ENCODE assay signal across 31 cellular contexts in the genomic region with DNA sequence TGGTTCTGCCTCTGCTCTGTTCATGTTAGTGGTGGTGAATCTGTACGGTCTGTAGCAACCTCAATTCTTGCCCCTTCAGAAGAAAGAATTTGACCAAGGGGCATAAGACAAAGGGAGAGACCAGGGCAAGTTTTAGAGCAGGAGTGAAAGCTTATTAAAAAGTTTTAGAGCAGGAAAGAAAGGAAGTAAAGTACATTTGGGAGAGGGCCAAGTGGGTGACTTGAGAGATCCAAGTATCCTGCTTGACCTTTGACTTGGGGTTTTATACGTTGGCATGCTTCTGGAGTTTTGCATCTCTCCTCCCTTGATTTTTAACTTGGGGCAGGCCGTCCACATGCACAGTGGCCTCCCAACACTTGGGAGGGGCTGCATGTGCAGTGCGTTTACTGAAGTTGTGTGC.
"Had no signal": no experiment of that assay in that cellular context is flagged by ENCODE, and none has a peak within 500 bp of the region (broad histone marks: within the 10 kb centered on the region; RNA-seq: fewer than 3 reads in every experiment).

No MANE protein-coding gene starts in this region.

- H3K27ac Mint-ChIP-seq: natural killer cell; nephron; neural progenitor cell; progenitor cell of endocrine pancreas; stimulated activated memory B cell treated with anti-CD40 and anti-IgM and Interleukin-4, amounts not matched to agents 10 μg/mL and 1 μg/mL and 100 μg/mL, for 72 hours; stimulated activated naive CD8-positive, alpha-beta T cell treated with anti-CD3 and anti-CD28 coated beads, Interleukin-15, amount 100 ng/mL, for 72 hours; type B pancreatic cell had no signal

- H3K27me3 Mint-ChIP-seq: progenitor cell of endocrine pancreas; stimulated activated memory B cell treated with anti-CD40 and anti-IgM and Interleukin-4, amounts not matched to agents 10 μg/mL and 1 μg/mL and 100 μg/mL, for 72 hours; stimulated activated naive CD8-positive, alpha-beta T cell treated with anti-CD3 and anti-CD28 coated beads, Interleukin-15, amount 100 ng/mL, for 72 hours; type B pancreatic cell had no signal

- H3K4me1 ChIP-seq: neural progenitor cell, psoas muscle, sigmoid colon, spleen, suprapubic skin, testis, tibial artery, upper lobe of right lung, uterus had no signal

- H3K9me3 ChIP-seq: ovary, psoas muscle, right lobe of liver, testis, tibial artery, upper lobe of right lung, uterus had no signal

- DNase-seq: natural killer cell; occipital lobe; ovary; posterior cingulate gyrus; psoas muscle; right cardiac atrium; right lobe of liver; sigmoid colon; spleen; stimulated activated CD4-positive, alpha-beta T cell treated with anti-CD3 and anti-CD28 coated beads, Interleukin-12 subunit alpha, Interleukin-12 subunit beta, amount 100 ng/mL, for 4 hours; stimulated activated CD4-positive, alpha-beta T cell treated with anti-CD3 and anti-CD28 coated beads, Interleukin-1b, Interleukin-23, amount 100 ng/mL, for 48 hours; stimulated activated CD4-positive, alpha-beta T cell treated with anti-CD3 and anti-CD28 coated beads, Interleukin-4, amount 100 ng/mL, for 1 hour; stimulated activated CD4-positive, alpha-beta T cell treated with anti-CD3 and anti-CD28 coated beads, Interleukin-4, amount 100 ng/mL, for 4 hours; stimulated activated CD8-positive, alpha-beta memory T cell treated with anti-CD3 and anti-CD28 coated beads, Interleukin-4, amount 100 ng/mL, for 48 hours; stimulated activated naive CD4-positive, alpha-beta T cell; stimulated activated naive CD8-positive, alpha-beta T cell treated with anti-CD3 and anti-CD28 coated beads, Interleukin-15, amount 100 ng/mL, for 72 hours; stimulated activated naive CD8-positive, alpha-beta T cell treated with anti-CD3 and anti-CD28 coated beads, Interleukin-15, Interleukin-2, amounts not matched to agents 100 U/mL and 50 U/mL, for 24 hours; substantia nigra; testis; tibial artery; transverse colon; upper lobe of right lung; uterus had no signal

- H3K9ac ChIP-seq: neural progenitor cell, parathyroid adenoma had no signal

- H3K36me3 ChIP-seq: neural progenitor cell, ovary, right lobe of liver, sigmoid colon, spleen, suprapubic skin, tibial artery, transverse colon, upper lobe of right lung, uterus had no signal

- ATAC-seq: natural killer cell; psoas muscle; right cardiac atrium; right lobe of liver; stimulated activated memory B cell treated with anti-CD40 and anti-IgM and Interleukin-4, amounts not matched to agents 10 μg/mL and 1 μg/mL and 100 μg/mL, for 72 hours; stimulated activated naive CD8-positive, alpha-beta T cell treated with anti-CD3 and anti-CD28 coated beads, Interleukin-15, amount 100 ng/mL, for 72 hours; stimulated activated naive CD8-positive, alpha-beta T cell treated with anti-CD3 and anti-CD28 coated beads, Interleukin-15, Interleukin-2, amounts not matched to agents 100 U/mL and 50 U/mL, for 24 hours; upper lobe of right lung had no signal

- H3K4me1 Mint-ChIP-seq: natural killer cell; nephron; neural progenitor cell; stimulated activated naive CD8-positive, alpha-beta T cell treated with anti-CD3 and anti-CD28 coated beads, Interleukin-15, amount 100 ng/mL, for 72 hours had no signal

- H3K27ac ChIP-seq: neural progenitor cell, ovary, parathyroid adenoma, psoas muscle, right lobe of liver, sigmoid colon, spleen, suprapubic skin, testis, tibial artery, upper lobe of right lung, uterus had no signal

- H3K36me3 Mint-ChIP-seq: natural killer cell, neural progenitor cell, type B pancreatic cell had no signal

- H3K4me3 Mint-ChIP-seq: natural killer cell; nephron; neural progenitor cell; stimulated activated memory B cell treated with anti-CD40 and anti-IgM and Interleukin-4, amounts not matched to agents 10 μg/mL and 1 μg/mL and 100 μg/mL, for 72 hours; stimulated activated naive CD8-positive, alpha-beta T cell treated with anti-CD3 and anti-CD28 coated beads, Interleukin-15, amount 100 ng/mL, for 72 hours; type B pancreatic cell had no signal

- H3K27me3 ChIP-seq: neural progenitor cell, ovary, right lobe of liver, sigmoid colon, spleen, suprapubic skin, testis, tibial artery, transverse colon, upper lobe of right lung, uterus had no signal

- H3K4me3 ChIP-seq: neural progenitor cell, ovary, psoas muscle, right lobe of liver, sigmoid colon, smooth muscle cell, spleen, suprapubic skin, testis, tibial artery, transverse colon, upper lobe of right lung, uterus had no signal

- H3K9me3 Mint-ChIP-seq: natural killer cell; stimulated activated naive CD8-positive, alpha-beta T cell treated with anti-CD3 and anti-CD28 coated beads, Interleukin-15, amount 100 ng/mL, for 72 hours; type B pancreatic cell had no signal
